In the genomic region with DNA sequence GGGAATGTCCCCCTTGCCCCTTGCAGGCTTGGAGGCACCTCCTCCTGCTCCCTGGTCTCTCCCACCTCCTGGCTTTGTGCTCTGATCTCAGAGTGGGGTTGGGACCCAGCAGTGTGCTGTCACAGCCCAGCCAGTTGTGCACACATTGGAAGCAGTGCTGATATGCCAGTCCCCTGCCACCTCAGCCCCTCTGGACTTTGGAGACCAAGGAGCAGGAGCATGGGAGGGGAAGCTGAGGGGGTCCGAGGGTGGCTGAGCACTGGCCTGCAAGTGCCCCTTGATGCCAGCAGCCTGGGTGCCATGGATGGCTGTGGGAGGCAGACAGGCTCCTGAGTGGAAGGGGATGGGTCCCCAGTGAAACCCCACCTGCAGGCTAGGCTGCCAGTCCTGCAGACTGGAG, we compare ENCODE assay signal across 2 cellular contexts.
"Had no signal": no experiment of that assay in that cellular context is flagged by ENCODE, and none has a peak within 500 bp of the region (broad histone marks: within the 10 kb centered on the region; RNA-seq: fewer than 3 reads in every experiment).

No MANE protein-coding gene starts in this region.

- DNase-seq: GDM1, GF-D8 had no signal
